Comparison of ENCODE assay signal across 8 cellular contexts in the genomic region with DNA sequence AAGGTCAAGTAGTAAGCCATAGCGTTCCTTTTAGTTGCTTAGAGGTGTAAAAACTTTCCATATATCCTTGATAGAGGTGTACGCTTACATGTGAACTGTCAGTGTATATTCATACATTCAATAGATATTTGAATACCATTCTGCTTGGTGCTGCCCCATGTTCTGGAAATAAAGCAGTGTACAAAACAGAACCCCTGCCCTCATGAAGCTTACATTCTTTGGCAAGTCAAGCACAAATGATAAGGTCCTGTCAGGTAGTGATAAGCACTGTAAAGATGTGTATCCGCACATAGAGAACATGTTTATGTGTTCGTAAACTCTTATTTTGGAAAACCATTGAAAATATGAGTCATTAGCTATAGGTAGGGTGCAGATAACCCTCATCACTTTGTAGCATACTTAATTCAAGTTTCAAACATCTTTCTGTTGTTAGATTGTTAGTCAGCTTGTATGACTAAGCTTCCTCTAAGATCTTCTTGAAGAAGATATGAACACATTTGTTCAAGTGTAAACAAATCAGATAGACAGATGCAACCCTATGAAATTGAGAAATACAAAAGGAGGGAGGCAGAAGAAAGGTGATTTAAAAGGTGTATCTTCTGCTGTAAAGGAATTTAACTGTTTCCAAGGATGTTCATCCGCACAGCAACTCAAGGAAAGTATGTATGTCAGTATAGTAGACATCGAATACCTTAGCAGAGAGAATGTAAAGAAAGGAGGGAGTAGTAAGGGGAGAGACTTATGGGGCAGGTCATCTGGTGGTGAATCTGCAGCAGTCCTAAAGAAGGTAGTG. TPM values are rescaled to one million over a fixed set of nuclear protein-coding genes. Genes with fewer than 3 reads are reported as not detected.
DNase-seq lines count a peak whose midpoint lies in the region; ATAC-seq lines count a peak whose summit lies in the region.

No MANE protein-coding gene starts in this region.

- H3K27me3 Mint-ChIP-seq in activated naive CD8-positive, alpha-beta T cell = no peaks in the 10 kb centered on the region

- H3K4me3 Mint-ChIP-seq in activated naive CD8-positive, alpha-beta T cell = peak overlapping the region; percentile 93

- no peaks in the 10 kb centered on the region for H3K9me3 Mint-ChIP-seq in activated naive CD8-positive, alpha-beta T cell (ENCODE audit: low read depth)

- no peak for DNase-seq in right cardiac atrium
- DNase-seq in cardiac septum (ENCODE audit: low spot score) = no peak
- peak; percentile 39 for DNase-seq in kidney tubule cell (ENCODE audit: low spot score)
- DNase-seq in DMS79 (lab: John Stamatoyannopoulos, UW) = no peak
- DNase-seq in activated gamma-delta T cell treated with Interleukin-2 at 50 U/mL for 16 hours = no peak
- DNase-seq in activated CD8-positive, alpha-beta memory T cell treated with anti-CD3 and anti-CD28 coated beads, Interleukin-2, amount 50 U/mL, for 48 hours = no peak

- peak overlapping the region; percentile 78 for H3K4me3 ChIP-seq in right cardiac atrium (ENCODE audit: low read length)

- peak overlapping the region; percentile 91 for H3K27ac Mint-ChIP-seq in activated naive CD8-positive, alpha-beta T cell

- peaks cover 60% of the 10 kb centered on the region for H3K4me1 Mint-ChIP-seq in activated naive CD8-positive, alpha-beta T cell (ENCODE audit: low read depth)

- 78% methylated on average over 6 of the region's 6 CpGs for whole genome bisulfite sequencing in right cardiac atrium

- ATAC-seq in right cardiac atrium (no peak), GM21515 (IDR thresholded peaks at IDR 0.05; ENCODE audit: unreplicated experiment) (no peak)

- H3K27me3 ChIP-seq in right cardiac atrium (ENCODE audit: control insufficient read depth, insufficient read depth) = no peaks in the 10 kb centered on the region

- intact Hi-C loops in right cardiac atrium (cut with DNase I) (loop anchor here in 1 of 4 donors (10.0 kb wide), 1 partner anchor 123 kb away; no protein-coding TSS in a partner anchor), cardiac septum (cut with DNase I) (loop anchor here (5.0 to 10.0 kb wide), 2 partner anchors 205 to 267 kb away; a partner anchor contains a TSS)

- H3K27ac ChIP-seq in right cardiac atrium (ENCODE audit: low read length) = no peak overlapping the region

- no peaks in the 10 kb centered on the region for H3K9me3 ChIP-seq in right cardiac atrium (ENCODE audit: control insufficient read depth, low read length)

- H3K36me3 Mint-ChIP-seq in activated naive CD8-positive, alpha-beta T cell = peaks cover 4% of the 10 kb centered on the region

- no peaks in the 10 kb centered on the region for H3K4me1 ChIP-seq in right cardiac atrium (ENCODE audit: control insufficient read depth, insufficient read depth, low read length)

RNA-seq across cellular contexts. Expression of a gene that starts 1.6 kb away (rescaled TPM):
- 1 to 10 TPM; 9.2 to 9.7 (median 9.6) TPM for total RNA-seq in right cardiac atrium
- polyA plus RNA-seq in right cardiac atrium = 2.6 TPM
- total RNA-seq in cardiac septum = 8.5 TPM

RNA-seq across cellular contexts. Expression of a gene that starts 2.0 kb away (rescaled TPM):
- total RNA-seq in right cardiac atrium (1 to 10 TPM; 3.7 to 7.4 (median 5.2) TPM), cardiac septum (5.7 TPM)
- 2.7 TPM for polyA plus RNA-seq in right cardiac atrium
